In the genomic region with DNA sequence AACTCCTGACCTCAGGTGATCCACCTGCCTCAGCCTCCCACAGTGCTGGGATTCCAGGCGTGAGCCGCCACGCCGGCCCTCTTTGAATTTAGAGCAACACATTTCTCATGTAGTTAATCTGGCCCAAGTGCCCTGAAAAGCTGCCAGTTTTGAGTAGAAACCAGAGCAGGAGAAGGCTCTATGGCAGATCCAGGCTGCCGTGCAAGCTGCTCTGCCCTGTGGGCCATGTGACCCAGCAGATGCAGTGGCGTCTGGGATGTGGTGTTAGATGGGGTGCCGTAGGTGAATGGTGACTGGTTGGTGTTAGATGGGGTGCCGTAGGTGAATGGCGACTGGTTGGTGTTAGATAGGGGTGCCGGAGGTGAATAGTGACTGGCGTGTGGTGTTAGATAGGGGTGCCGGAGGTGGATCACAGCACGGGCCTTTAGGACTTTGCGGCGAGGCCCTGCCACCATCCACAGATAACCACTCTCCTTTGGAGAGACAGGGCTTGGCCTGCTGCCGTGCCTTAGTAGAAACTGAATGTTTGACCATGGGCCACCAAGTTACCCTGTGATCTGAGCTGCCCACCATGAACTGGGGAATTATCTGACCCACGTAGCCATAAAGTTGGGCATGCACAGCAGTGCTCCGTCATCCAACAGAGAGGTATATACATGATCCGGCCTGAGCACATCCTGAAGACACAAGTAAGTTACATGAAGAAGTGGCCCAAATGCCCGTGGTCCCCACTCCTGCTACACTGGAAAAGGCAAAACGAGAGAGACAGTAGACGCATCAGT, we compare ENCODE assay signal across 21 cellular contexts. TPM values are rescaled to one million over a fixed set of nuclear protein-coding genes. Genes with fewer than 3 reads are reported as not detected.
DNase-seq lines count a peak whose midpoint lies in the region; TF ChIP-seq lines count a peak whose summit lies in the region.
"Had no signal": no experiment of that assay in that cellular context is flagged by ENCODE, and none has a peak within 500 bp of the region (broad histone marks: within the 10 kb centered on the region; RNA-seq: fewer than 3 reads in every experiment).

No MANE protein-coding gene starts in this region.

- H3K36me3 Mint-ChIP-seq in chondrocyte (ENCODE audit: low read depth), result no peaks in the 10 kb centered on the region

- WGBS in sigmoid colon, 2 donors, result 94 to 95% methylated on average over 22 of the region's 22 CpGs

- H3K4me1 ChIP-seq in sigmoid colon, result no peaks in the 10 kb centered on the region
- H3K4me1 ChIP-seq: Caco-2 had no signal

- TF ChIP-seq CTCF in chondrocyte (IDR thresholded peaks at IDR 0.05), result no peak
- TF ChIP-seq CTCF in sigmoid colon (IDR thresholded peaks at IDR 0.05), result no peak

- H3K4me1 Mint-ChIP-seq in chondrocyte (ENCODE audit: low read depth), result no peaks in the 10 kb centered on the region

- no peak overlapping the region for H3K4me3 Mint-ChIP-seq in chondrocyte (ENCODE audit: unreplicated experiment)
- H3K4me3 Mint-ChIP-seq: CD4-positive, alpha-beta T cell; GM23338 had no signal

- H3K4me3 ChIP-seq in sigmoid colon, result no peak overlapping the region
- H3K4me3 ChIP-seq: GM23338 had no signal

- H3K27ac Mint-ChIP-seq in chondrocyte (ENCODE audit: unreplicated experiment), result peak overlapping the region; percentile 27
- H3K27ac Mint-ChIP-seq: CD4-positive, alpha-beta T cell; GM23338 had no signal

- DNase-seq in chondrocyte (ENCODE audit: low spot score) (no peak), ecto neural progenitor cell (ENCODE audit: low spot score) (peak; percentile 37), mesenteric fat pad (ENCODE audit: low spot score) (peak; percentile 75), sigmoid colon (peak; percentile 27), retina (no peak), T-helper 2 cell (no peak), AG08396 (ENCODE audit: low spot score) (no peak)
- DNase-seq: ACHN; AML-193; Caco-2; CD4-positive, alpha-beta T cell; DMS153; DMS79 treated with DMSO at 0.1 percent for 48 hours; GF-D8; HCEC 1CT; IMR-90 had no signal

- peaks cover 0 to 5% (median 0%) of the 10 kb centered on the region in 4 donors for H3K9me3 ChIP-seq in sigmoid colon

- peaks cover 40% of the 10 kb centered on the region for H3K27me3 Mint-ChIP-seq in chondrocyte (ENCODE audit: low read depth)

- intact Hi-C loops in sigmoid colon (cut with DNase I), result no loop called here

- no peak for TF ChIP-seq EP300 in sigmoid colon (IDR thresholded peaks at IDR 0.05)

- H3K9me3 Mint-ChIP-seq in chondrocyte (ENCODE audit: low read depth), result peaks cover 14% of the 10 kb centered on the region
- H3K9me3 Mint-ChIP-seq: GM23338 had no signal

- no peaks in the 10 kb centered on the region for H3K36me3 ChIP-seq in sigmoid colon

- no peak for TF ChIP-seq POLR2A in sigmoid colon (IDR thresholded peaks at IDR 0.05)

- H3K27ac ChIP-seq in sigmoid colon, result no peak overlapping the region
- H3K27ac ChIP-seq: C4-2B, HL-60 had no signal

- no peaks in the 10 kb centered on the region for H3K27me3 ChIP-seq in sigmoid colon

RNA-seq across cellular contexts. Expression of gene ASCL2, which starts 32.7 kb away (rescaled TPM):
- total RNA-seq in chondrocyte (not detected in 3 replicates), mesenteric fat pad (0.64 TPM), sigmoid colon (under 1 TPM in 2 of 4 donors, not detected in 2; 0.28 to 0.33 TPM)
- polyA plus RNA-seq in sigmoid colon, result 1 to 10 TPM; 1.2 to 4.8 (median 1.4) TPM
- total RNA-seq: CD4-positive, alpha-beta T cell; HT1080; IMR-90 had no signal
- polyA plus RNA-seq: BJ, IMR-90 had no signal

Comparison
In these comparisons a context has a peak if more than half of its experiments do, and no peak if none do; other contexts are left out.
1. DNase-seq: peak in ecto neural progenitor cell (single experiment), mesenteric fat pad (single experiment) and sigmoid colon (single experiment); none in chondrocyte (single experiment), retina (single experiment), T-helper 2 cell (0 of 5) and AG08396 (single experiment).